Comparison of ENCODE assay signal across 10 cellular contexts in genomic region chr2:239164281-239164871, GRCh38.
DNase-seq lines count a peak whose midpoint lies in the region; ATAC-seq and TF ChIP-seq lines count a peak whose summit lies in the region.
"Had no signal": no experiment of that assay in that cellular context is flagged by ENCODE, and none has a peak within 500 bp of the region (broad histone marks: within the 10 kb centered on the region; RNA-seq: fewer than 3 reads in every experiment).

No MANE protein-coding gene starts in this region.

- in situ Hi-C loops in GM23248 (cut with MboI), result no loop called here

- H2AFZ ChIP-seq in neural progenitor cell (replicated peaks), result no peak overlapping the region
- H2AFZ ChIP-seq in GM23248, result no peak overlapping the region

- peak overlapping the region in 3 of 4 donors; percentile 52 to 63 (median 56) for H3K4me3 Mint-ChIP-seq in CD4-positive, CD25-positive, alpha-beta regulatory T cell
- H3K4me3 Mint-ChIP-seq in natural killer cell (peak overlapping the region; percentile 68), neural progenitor cell (no peak overlapping the region)

- H3K4me1 ChIP-seq in CD4-positive, CD25-positive, alpha-beta regulatory T cell (ENCODE audit: control insufficient read depth, insufficient read depth, low read length, poor library complexity, severe bottlenecking), result peaks cover 4% of the 10 kb centered on the region
- H3K4me1 ChIP-seq in neural progenitor cell (no peaks in the 10 kb centered on the region), GM23248 (ENCODE audit: insufficient read depth) (no peaks in the 10 kb centered on the region)

- peaks cover 0 to 1% (median 0%) of the 10 kb centered on the region in 7 donors for H3K9me3 Mint-ChIP-seq in CD4-positive, CD25-positive, alpha-beta regulatory T cell
- H3K9me3 Mint-ChIP-seq in natural killer cell, result peaks cover 2 to 4% of the 10 kb centered on the region in 2 donors
- no peaks in the 10 kb centered on the region for H3K9me3 Mint-ChIP-seq in neural progenitor cell

- intact Hi-C loops in natural killer cell (cut with micrococcal nuclease), result no loop called here

- peak in 1 of 2 donors; percentile 40 for ATAC-seq in CD4-positive, CD25-positive, alpha-beta regulatory T cell (ENCODE audit: low read depth in 2 of 2)
- ATAC-seq in natural killer cell, result peak; percentile 58 to 79 (median 77)
- no peak for ATAC-seq in GM21367 (IDR thresholded peaks at IDR 0.05; ENCODE audit: unreplicated experiment)
- ATAC-seq: activated CD4-positive, CD25-positive, alpha-beta regulatory T cell treated with anti-CD3 and anti-CD28 coated beads, Interleukin-2, amount 50 U/mL, for 24 hours had no signal

- no peaks in the 10 kb centered on the region for H3K27me3 Mint-ChIP-seq in CD4-positive, CD25-positive, alpha-beta regulatory T cell
- H3K27me3 Mint-ChIP-seq in natural killer cell (ENCODE audit: low read depth in 2 of 2) (no peaks in the 10 kb centered on the region), neural progenitor cell (ENCODE audit: insufficient read depth, low read depth) (peaks cover 4% of the 10 kb centered on the region)

- H3K4me1 Mint-ChIP-seq in CD4-positive, CD25-positive, alpha-beta regulatory T cell, result peaks cover 5 to 25% (median 9%) of the 10 kb centered on the region in 4 donors
- H3K4me1 Mint-ChIP-seq in natural killer cell (peaks cover 41 to 48% of the 10 kb centered on the region in 2 donors), neural progenitor cell (no peaks in the 10 kb centered on the region)

- H3K79me2 ChIP-seq in neural progenitor cell (ENCODE audit: low read depth) (no peaks in the 10 kb centered on the region), GM23248 (ENCODE audit: insufficient read depth) (no peaks in the 10 kb centered on the region)

- peaks cover 71% of the 10 kb centered on the region for H3K36me3 ChIP-seq in CD4-positive, CD25-positive, alpha-beta regulatory T cell (ENCODE audit: control insufficient read depth, insufficient read depth, low read length)
- no peaks in the 10 kb centered on the region for H3K36me3 ChIP-seq in neural progenitor cell
- no peaks in the 10 kb centered on the region for H3K36me3 ChIP-seq in GM23248 (ENCODE audit: low read depth)

- peak overlapping the region; percentile 16 to 75 (median 57) for H3K27ac Mint-ChIP-seq in CD4-positive, CD25-positive, alpha-beta regulatory T cell
- H3K27ac Mint-ChIP-seq in natural killer cell, result peak overlapping the region; percentile 51 to 66
- H3K27ac Mint-ChIP-seq in neural progenitor cell, result no peak overlapping the region

- H3K4me3 ChIP-seq in CD4-positive, CD25-positive, alpha-beta regulatory T cell (ENCODE audit: low read depth, low read length), result no peak overlapping the region
- H3K4me3 ChIP-seq in neural progenitor cell (no peak overlapping the region), GM23248 (no peak overlapping the region)

- H3K9me2 ChIP-seq in GM23248 (ENCODE audit: insufficient read depth), result no peaks in the 10 kb centered on the region

- H3K4me2 ChIP-seq in neural progenitor cell, result no peak overlapping the region
- H3K4me2 ChIP-seq in GM23248 (ENCODE audit: unreplicated experiment), result no peak overlapping the region

- no peaks in the 10 kb centered on the region for H3K27me3 ChIP-seq in CD4-positive, CD25-positive, alpha-beta regulatory T cell (ENCODE audit: control insufficient read depth, insufficient read depth, low read length)
- H3K27me3 ChIP-seq in neural progenitor cell (no peaks in the 10 kb centered on the region), GM23248 (replicated peaks; ENCODE audit: insufficient read depth) (no peaks in the 10 kb centered on the region)

- no peaks in the 10 kb centered on the region for H3F3A ChIP-seq in neural progenitor cell (ENCODE audit: low read depth)
- no peaks in the 10 kb centered on the region for H3F3A ChIP-seq in GM23248 (ENCODE audit: insufficient read depth)

- 92 to 94% methylated on average over 17 of the region's 17 CpGs for WGBS in GM23248 (ENCODE audit: low coverage in 1 of 2, low lambda C conversion rate in 2 of 2, missing lambda C conversion rate in 2 of 2), 2 experiments

- TF ChIP-seq CTCF in natural killer cell (IDR thresholded peaks at IDR 0.05), result no peak
- no peak for TF ChIP-seq CTCF in neural progenitor cell (IDR thresholded peaks at IDR 0.05)
- no peak for TF ChIP-seq CTCF in GM10266 (IDR thresholded peaks at IDR 0.05; ENCODE audit: control insufficient read depth, insufficient read depth, low read depth, missing control alignments)

- no peak overlapping the region for H3K27ac ChIP-seq in CD4-positive, CD25-positive, alpha-beta regulatory T cell (ENCODE audit: insufficient read depth, low read length, poor library complexity, severe bottlenecking)
- H3K27ac ChIP-seq in neural progenitor cell (no peak overlapping the region), GM23248 (no peak overlapping the region)

- no peaks in the 10 kb centered on the region for H4K20me1 ChIP-seq in neural progenitor cell (ENCODE audit: low read depth)
- no peaks in the 10 kb centered on the region for H4K20me1 ChIP-seq in GM23248 (ENCODE audit: insufficient read depth)

- DNase-seq in CD4-positive, CD25-positive, alpha-beta regulatory T cell, result peak in 1 of 3 donors; percentile 37
- peak; percentile 1 for DNase-seq in MV-4-11 (lab: John Stamatoyannopoulos, UW)
- DNase-seq in amniotic epithelial cell (ENCODE audit: low read depth), result peak; percentile 19
- DNase-seq in natural killer cell, result no peak
- DNase-seq in neural progenitor cell (ENCODE audit: low spot score), result no peak
- no peak for DNase-seq in GM23248
- no peak for DNase-seq in GM10266 (ENCODE audit: extremely low spot score)
- DNase-seq: NCI-H2029 treated with DMSO at 0.1 percent for 48 hours had no signal

- H3K9ac ChIP-seq in neural progenitor cell (no peak overlapping the region), GM23248 (no peak overlapping the region)

- peaks cover 35% of the 10 kb centered on the region for H3K36me3 Mint-ChIP-seq in CD4-positive, CD25-positive, alpha-beta regulatory T cell
- H3K36me3 Mint-ChIP-seq in natural killer cell (peaks cover 7% of the 10 kb centered on the region), neural progenitor cell (peaks cover 20% of the 10 kb centered on the region)

- H3K9me3 ChIP-seq in CD4-positive, CD25-positive, alpha-beta regulatory T cell (ENCODE audit: control insufficient read depth in 2 of 2, low read length in 2 of 2), result no peaks in the 10 kb centered on the region
- H3K9me3 ChIP-seq in neural progenitor cell (ENCODE audit: low read depth) (no peaks in the 10 kb centered on the region), GM23248 (ENCODE audit: low read depth) (no peaks in the 10 kb centered on the region)

Comparison
In these comparisons a context has a peak if more than half of its experiments do, and no peak if none do; other contexts are left out.
1. DNase-seq: peak in MV-4-11 (single experiment) and amniotic epithelial cell (single experiment); none in natural killer cell (single experiment), neural progenitor cell (single experiment), GM23248 (single experiment) and GM10266 (single experiment).